Comparison of ENCODE assay signal across 10 cellular contexts in the genomic region with DNA sequence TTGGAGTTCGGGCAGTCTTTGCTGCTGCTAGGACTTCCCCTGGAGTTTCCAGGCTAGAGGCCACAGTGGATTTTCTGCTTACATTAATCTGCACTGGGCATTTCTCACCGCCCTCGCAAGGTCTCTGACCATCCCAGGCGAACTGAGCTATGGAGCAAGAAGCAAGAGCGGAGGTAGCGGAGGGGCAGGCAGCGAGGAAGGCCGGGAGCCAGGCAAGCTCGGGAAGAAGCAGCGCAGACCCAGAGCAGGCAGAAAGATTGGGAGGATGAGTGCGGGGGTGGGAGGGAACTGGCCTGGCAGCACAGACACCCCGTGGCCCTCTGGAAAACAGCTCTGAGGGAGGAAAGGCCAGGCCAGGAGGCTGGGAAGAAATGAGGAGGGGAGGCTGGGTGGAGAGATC. TPM values are rescaled to one million over a fixed set of nuclear protein-coding genes. Genes with fewer than 3 reads are reported as not detected.
DNase-seq lines count a peak whose midpoint lies in the region; ATAC-seq and TF ChIP-seq lines count a peak whose summit lies in the region.
"Had no signal": no experiment of that assay in that cellular context is flagged by ENCODE, and none has a peak within 500 bp of the region (broad histone marks: within the 10 kb centered on the region; RNA-seq: fewer than 3 reads in every experiment).

No MANE protein-coding gene starts in this region.

- H3K9me3 Mint-ChIP-seq in CD4-positive, alpha-beta memory T cell: peaks cover 0 to 4% (median 0%) of the 10 kb centered on the region in 8 donors
- peaks cover 3% of the 10 kb centered on the region for H3K9me3 Mint-ChIP-seq in progenitor cell of endocrine pancreas (ENCODE audit: low read depth)

- intact Hi-C loops in CD4-positive, alpha-beta memory T cell (cut with micrococcal nuclease): loop anchor here (1.0 kb wide), 1 partner anchor 15 kb away; no protein-coding TSS in a partner anchor
- intact Hi-C loops in Panc1 (cut with micrococcal nuclease; ENCODE audit: unreplicated experiment): no loop called here
- intact Hi-C loops in sigmoid colon (cut with DNase I): loop anchor here (10.0 kb wide), 2 partner anchors 299 to 429 kb away; a partner anchor contains a TSS
- intact Hi-C loops in cardiac septum (cut with DNase I): no loop called here

- no peaks in the 10 kb centered on the region for H3K27me3 ChIP-seq in CD4-positive, alpha-beta memory T cell (ENCODE audit: insufficient read depth, low read length)
- H3K27me3 ChIP-seq in Panc1 (ENCODE audit: control insufficient read depth, insufficient read depth, low read length): no peaks in the 10 kb centered on the region
- H3K27me3 ChIP-seq in fibroblast of lung (ENCODE audit: control insufficient read depth, insufficient read depth, low read length): no peaks in the 10 kb centered on the region
- H3K27me3 ChIP-seq in sigmoid colon: no peaks in the 10 kb centered on the region

- H3K27ac ChIP-seq in CD4-positive, alpha-beta memory T cell (ENCODE audit: low read depth, low read length): peak overlapping the region; percentile 45
- H3K27ac ChIP-seq in Panc1 (ENCODE audit: low read length) (peak overlapping the region; percentile 54), fibroblast of lung (ENCODE audit: insufficient read depth, low read length) (peak overlapping the region; percentile 2), sigmoid colon (peak overlapping the region; percentile 39 to 90 (median 74))

- CTCF ChIA-PET in CD4-positive, alpha-beta memory T cell (lab: Charles Lee; ENCODE audit: partially characterized antibody): interaction anchor here (2.2 to 15.2 kb wide), 3 partner anchors 9 to 105 kb away, joined by 7 to 358 read pairs (median 45); a partner anchor contains a TSS
- CTCF ChIA-PET in Panc1 (lab: Charles Lee): interaction anchor here (0.5 kb wide), 1 partner anchor 121 kb away, joined by 6 read pairs; no protein-coding TSS in a partner anchor

- in situ Hi-C loops in Panc1 (cut with HindIII; ENCODE audit: low pct_unique_long_range_greater_than_20kb, low sequenced_read_pairs): no loop called here

- H4K20me1 ChIP-seq in fibroblast of lung (ENCODE audit: control insufficient read depth, extremely low read depth, insufficient read depth, low read length): peaks cover 2% of the 10 kb centered on the region

- peak overlapping the region; percentile 82 to 97 (median 95) for H3K4me3 Mint-ChIP-seq in CD4-positive, alpha-beta memory T cell
- no peak overlapping the region for H3K4me3 Mint-ChIP-seq in progenitor cell of endocrine pancreas (ENCODE audit: low read depth)

- H3K27ac Mint-ChIP-seq in CD4-positive, alpha-beta memory T cell: peak overlapping the region; percentile 80 to 97 (median 94)
- H3K27ac Mint-ChIP-seq in progenitor cell of endocrine pancreas: no peak overlapping the region

- H3K4me1 Mint-ChIP-seq in CD4-positive, alpha-beta memory T cell: peaks cover 64 to 87% (median 73%) of the 10 kb centered on the region in 4 donors
- H3K4me1 Mint-ChIP-seq in progenitor cell of endocrine pancreas (ENCODE audit: low read depth): peaks cover 11% of the 10 kb centered on the region

- POLR2A ChIA-PET in CD4-positive, alpha-beta memory T cell (lab: Charles Lee; ENCODE audit: partially characterized antibody): interaction anchor here (0.8 to 10.2 kb wide), 8 partner anchors 13 to 107 kb away, joined by 3 to 530 read pairs (median 31); a partner anchor contains a TSS
- POLR2A ChIA-PET in Panc1 (lab: Charles Lee): no interaction called here

- ATAC-seq in Panc1: no peak
- ATAC-seq: PC-3 had no signal

- peak overlapping the region; percentile 24 to 48 for H3K4me3 ChIP-seq in CD4-positive, alpha-beta memory T cell (ENCODE audit: low read length in 2 of 2)
- H3K4me3 ChIP-seq in Panc1 (ENCODE audit: low read depth in 2 of 2, low read length in 2 of 2) (no peak overlapping the region; a peak in 1 of 4 replicates), fibroblast of lung (replicated peaks in 1 of 4; ENCODE audit: control extremely low read depth in 1 of 4, insufficient read depth in 1 of 4, low read depth in 3 of 4, low read length in 4 of 4) (no peak overlapping the region), sigmoid colon (peak overlapping the region in 3 of 4 donors; percentile 6 to 19 (median 17))

- TF ChIP-seq EP300 in sigmoid colon (IDR thresholded peaks at IDR 0.05): no peak

- peaks cover 39 to 55% of the 10 kb centered on the region in 2 donors for H3K36me3 Mint-ChIP-seq in CD4-positive, alpha-beta memory T cell
- H3K36me3 Mint-ChIP-seq in progenitor cell of endocrine pancreas (ENCODE audit: insufficient read depth): peaks cover 6% of the 10 kb centered on the region

- no TSS peak for BruUV-seq in Panc1 (replicated peaks; lab: Mats Ljungman, UMichigan)

- DNase-seq in CD4-positive, alpha-beta memory T cell: no peak
- DNase-seq in Panc1 (ENCODE audit: low read depth, low spot score): no peak
- DNase-seq in fibroblast of lung (ENCODE audit: low read depth in 2 of 2): no peak
- no peak for DNase-seq in sigmoid colon
- no peak for DNase-seq in progenitor cell of endocrine pancreas (ENCODE audit: low spot score, unreplicated experiment)
- DNase-seq in NCI-H524 treated with DMSO at 0.1 percent for 48 hours (lab: John Stamatoyannopoulos, UW): no peak
- no peak for DNase-seq in cardiac septum (ENCODE audit: low spot score)
- DNase-seq: amniotic stem cell, NCI-H2081, PC-3 had no signal

- no peak for TF ChIP-seq POLR2A in sigmoid colon (IDR thresholded peaks at IDR 0.05)

- peaks cover 88% of the 10 kb centered on the region for H3K79me2 ChIP-seq in fibroblast of lung (ENCODE audit: control insufficient read depth, insufficient read depth, low read length)

- no peak overlapping the region for H2AFZ ChIP-seq in fibroblast of lung (ENCODE audit: low read length)

- H3K4me1 ChIP-seq in CD4-positive, alpha-beta memory T cell (ENCODE audit: insufficient read depth, low read length): peaks cover 78% of the 10 kb centered on the region
- H3K4me1 ChIP-seq in Panc1 (ENCODE audit: control insufficient read depth, insufficient read depth, low read length) (peaks cover 31% of the 10 kb centered on the region), fibroblast of lung (ENCODE audit: control insufficient read depth, extremely low read depth, insufficient read depth, low read length) (peaks cover 20% of the 10 kb centered on the region), sigmoid colon (peaks cover 0 to 83% (median 68%) of the 10 kb centered on the region in 4 donors)

- 78 to 89% methylated on average over 12 of the region's 12 CpGs for WGBS in sigmoid colon, 2 donors

- no peak overlapping the region for H3K9ac ChIP-seq in fibroblast of lung (ENCODE audit: insufficient read depth, low read length)

- H3K36me3 ChIP-seq in CD4-positive, alpha-beta memory T cell (ENCODE audit: insufficient read depth, low read length): no peaks in the 10 kb centered on the region
- H3K36me3 ChIP-seq in Panc1 (ENCODE audit: control insufficient read depth, insufficient read depth, low read length): peaks cover 4% of the 10 kb centered on the region
- peaks cover 14% of the 10 kb centered on the region for H3K36me3 ChIP-seq in fibroblast of lung (ENCODE audit: control insufficient read depth, insufficient read depth, low read length)
- no peaks in the 10 kb centered on the region for H3K36me3 ChIP-seq in sigmoid colon

- H3K27me3 Mint-ChIP-seq in CD4-positive, alpha-beta memory T cell: no peaks in the 10 kb centered on the region
- H3K27me3 Mint-ChIP-seq in progenitor cell of endocrine pancreas: peaks cover 12% of the 10 kb centered on the region

- no peaks in the 10 kb centered on the region for H3K9me3 ChIP-seq in CD4-positive, alpha-beta memory T cell (ENCODE audit: control insufficient read depth in 1 of 2, low read length in 2 of 2)
- no peaks in the 10 kb centered on the region for H3K9me3 ChIP-seq in Panc1 (ENCODE audit: control insufficient read depth, insufficient read depth, low read depth, low read length)
- no peaks in the 10 kb centered on the region for H3K9me3 ChIP-seq in fibroblast of lung (ENCODE audit: control insufficient read depth, insufficient read depth, low read depth, low read length)
- no peaks in the 10 kb centered on the region for H3K9me3 ChIP-seq in sigmoid colon

- H3K4me2 ChIP-seq in fibroblast of lung (ENCODE audit: extremely low read depth, insufficient read depth, low read length): peak overlapping the region; percentile 65

- no peak for TF ChIP-seq CTCF in Panc1 (IDR thresholded peaks at IDR 0.05)
- TF ChIP-seq CTCF in fibroblast of lung (conservative IDR thresholded peaks at IDR 0.05 in 1 of 2, IDR thresholded peaks at IDR 0.05 in 1 of 2; ENCODE audit: low read depth in 1 of 2, low read length in 2 of 2): no peak
- TF ChIP-seq CTCF in sigmoid colon (IDR thresholded peaks at IDR 0.05): no peak
- TF ChIP-seq CTCF in progenitor cell of endocrine pancreas (IDR thresholded peaks at IDR 0.05; ENCODE audit: unreplicated experiment): no peak

RNA-seq across cellular contexts. Expression of a gene that starts 3.8 kb away (rescaled TPM):
- 100 to 1,000 TPM; 181 to 186 TPM for total RNA-seq in CD4-positive, alpha-beta memory T cell
- 100 to 1,000 TPM; 589 to 683 TPM for polyA plus RNA-seq in CD4-positive, alpha-beta memory T cell
- total RNA-seq in Panc1 (2021; ENCODE audit: unreplicated experiment) (302 TPM), fibroblast of lung (64.5 and 103 TPM in 2 replicates), sigmoid colon (10 to 100 TPM; 34.6 to 48.6 (median 37.8) TPM), progenitor cell of endocrine pancreas (37.6 and 40.6 TPM in 2 replicates), cardiac septum (11.0 TPM)
- polyA plus RNA-seq in Panc1 (2012; ENCODE audit: insufficient read length): 235 TPM
- polyA plus RNA-seq in fibroblast of lung (192 and 311 TPM in 2 replicates), sigmoid colon (100 to 1,000 TPM in 1 of 3 donors, 10 to 100 TPM in 2; 60.1 to 160 (median 96.6) TPM)
- polyA plus RNA-seq in fibroblast of lung (2012): 351 and 505 TPM in 2 replicates
- polyA minus RNA-seq in fibroblast of lung (ENCODE audit: low replicate concordance): 310 and 386 TPM in 2 replicates

RNA-seq across cellular contexts. Expression of a gene that starts 34.2 kb away (rescaled TPM):
- 100 to 1,000 TPM; 131 to 149 TPM for total RNA-seq in CD4-positive, alpha-beta memory T cell
- 10 to 100 TPM; 28.2 to 43.0 TPM for polyA plus RNA-seq in CD4-positive, alpha-beta memory T cell
- total RNA-seq in Panc1 (2021; ENCODE audit: unreplicated experiment) (46.0 TPM), fibroblast of lung (71.9 and 83.1 TPM in 2 replicates), sigmoid colon (10 to 100 TPM; 40.0 to 45.9 (median 43.3) TPM), progenitor cell of endocrine pancreas (43.2 and 46.7 TPM in 2 replicates), cardiac septum (53.2 TPM)
- 34.8 TPM for polyA plus RNA-seq in Panc1 (2012; ENCODE audit: insufficient read length)
- polyA plus RNA-seq in fibroblast of lung (26.6 and 29.7 TPM in 2 replicates), sigmoid colon (10 to 100 TPM; 14.4 to 30.6 (median 15.0) TPM)
- 26.5 and 26.7 TPM in 2 replicates for polyA plus RNA-seq in fibroblast of lung (2012)
- polyA minus RNA-seq in fibroblast of lung (ENCODE audit: low replicate concordance): 65.6 and 66.2 TPM in 2 replicates

Comparison
In these comparisons a context has a peak if more than half of its experiments do, and no peak if none do; other contexts are left out.
1. H3K27ac ChIP-seq: peak in every context shown above with its lines; median percentile 74 in sigmoid colon; 54 in Panc1; 45 in CD4-positive, alpha-beta memory T cell; 2 in fibroblast of lung.
2. H3K4me3 ChIP-seq: peak in CD4-positive, alpha-beta memory T cell (2 of 2) and sigmoid colon (3 of 4); none in Panc1 (0 of 2) and fibroblast of lung (0 of 4).
3. intact Hi-C loops: an anchor here in CD4-positive, alpha-beta memory T cell (1.0 kb wide) and sigmoid colon (10.0 kb wide); none called in Panc1 and cardiac septum.